22 cellular contexts compared by ENCODE assay signal in genomic region chr4:177182728-177183127, GRCh38.
"Had no signal": no experiment of that assay in that cellular context is flagged by ENCODE, and none has a peak within 500 bp of the region (broad histone marks: within the 10 kb centered on the region; RNA-seq: fewer than 3 reads in every experiment).

No MANE protein-coding gene starts in this region.

- H3K4me1 ChIP-seq: heart right ventricle, left ventricle myocardium inferior, pancreas, psoas muscle, right lobe of liver, tibial nerve, uterus had no signal

- H3K4me2 ChIP-seq: hepatocyte had no signal

- H3K27me3 Mint-ChIP-seq: natural killer cell treated with Interleukin-12 subunit alpha and Interleukin-12 subunit beta and Interleukin-15 and Interleukin-18, amount 100 ng/mL, for 72 hours; stimulated activated memory B cell treated with anti-CD40 and anti-IgM and Interleukin-4, amounts not matched to agents 10 μg/mL and 1 μg/mL and 100 μg/mL, for 72 hours; stimulated activated naive CD8-positive, alpha-beta T cell treated with anti-CD3 and anti-CD28 coated beads, Interleukin-15, amount 100 ng/mL, for 72 hours; type B pancreatic cell had no signal

- ATAC-seq: heart right ventricle; mucosa of descending colon; naive thymus-derived CD4-positive, alpha-beta T cell; natural killer cell treated with Interleukin-12 subunit alpha and Interleukin-12 subunit beta and Interleukin-15 and Interleukin-18, amount 100 ng/mL, for 72 hours; pancreas; psoas muscle; right lobe of liver; stimulated activated memory B cell treated with anti-CD40 and anti-IgM and Interleukin-4, amounts not matched to agents 10 μg/mL and 1 μg/mL and 100 μg/mL, for 72 hours; stimulated activated naive CD8-positive, alpha-beta T cell treated with anti-CD3 and anti-CD28 coated beads, Interleukin-15, amount 100 ng/mL, for 72 hours had no signal

- H3K9me3 ChIP-seq: left ventricle myocardium inferior, mucosa of descending colon, pancreas, psoas muscle, right lobe of liver, tibial nerve, uterus had no signal

- H3K4me1 Mint-ChIP-seq: stimulated activated memory B cell treated with anti-CD40 and anti-IgM and Interleukin-4, amounts not matched to agents 10 μg/mL and 1 μg/mL and 100 μg/mL, for 72 hours; stimulated activated naive CD8-positive, alpha-beta T cell treated with anti-CD3 and anti-CD28 coated beads, Interleukin-15, amount 100 ng/mL, for 72 hours had no signal

- H3K36me3 Mint-ChIP-seq: naive thymus-derived CD4-positive, alpha-beta T cell; natural killer cell treated with Interleukin-12 subunit alpha and Interleukin-12 subunit beta and Interleukin-15 and Interleukin-18, amount 100 ng/mL, for 72 hours; stimulated activated memory B cell treated with anti-CD40 and anti-IgM and Interleukin-4, amounts not matched to agents 10 μg/mL and 1 μg/mL and 100 μg/mL, for 72 hours; type B pancreatic cell had no signal

- H3K9me3 Mint-ChIP-seq: naive thymus-derived CD4-positive, alpha-beta T cell; stimulated activated memory B cell treated with anti-CD40 and anti-IgM and Interleukin-4, amounts not matched to agents 10 μg/mL and 1 μg/mL and 100 μg/mL, for 72 hours; type B pancreatic cell had no signal

- H3K27ac ChIP-seq: heart right ventricle, hepatocyte, left ventricle myocardium inferior, pancreas, psoas muscle, right lobe of liver, tibial nerve, uterus had no signal

- H3K36me3 ChIP-seq: heart right ventricle, left ventricle myocardium inferior, pancreas, right lobe of liver, tibial nerve, uterus had no signal

- H3K4me3 ChIP-seq: heart right ventricle, hepatocyte, left ventricle myocardium inferior, lung, mucosa of descending colon, pancreas, psoas muscle, right lobe of liver, tibial nerve, uterus had no signal

- H3K4me3 Mint-ChIP-seq: naive thymus-derived CD4-positive, alpha-beta T cell; natural killer cell treated with Interleukin-12 subunit alpha and Interleukin-12 subunit beta and Interleukin-15 and Interleukin-18, amount 100 ng/mL, for 72 hours; stimulated activated memory B cell treated with anti-CD40 and anti-IgM and Interleukin-4, amounts not matched to agents 10 μg/mL and 1 μg/mL and 100 μg/mL, for 72 hours; stimulated activated naive CD8-positive, alpha-beta T cell treated with anti-CD3 and anti-CD28 coated beads, Interleukin-15, amount 100 ng/mL, for 72 hours; type B pancreatic cell had no signal

- H2AFZ ChIP-seq: hepatocyte had no signal

- H3K79me2 ChIP-seq: hepatocyte had no signal

- H3K27ac Mint-ChIP-seq: naive thymus-derived CD4-positive, alpha-beta T cell; natural killer cell treated with Interleukin-12 subunit alpha and Interleukin-12 subunit beta and Interleukin-15 and Interleukin-18, amount 100 ng/mL, for 72 hours; stimulated activated memory B cell treated with anti-CD40 and anti-IgM and Interleukin-4, amounts not matched to agents 10 μg/mL and 1 μg/mL and 100 μg/mL, for 72 hours; stimulated activated naive CD8-positive, alpha-beta T cell treated with anti-CD3 and anti-CD28 coated beads, Interleukin-15, amount 100 ng/mL, for 72 hours; type B pancreatic cell had no signal

- DNase-seq: heart right ventricle; islet precursor cell; left ventricle myocardium inferior; midbrain; mucosa of descending colon; naive thymus-derived CD4-positive, alpha-beta T cell; pancreas; posterior cingulate gyrus; psoas muscle; right lobe of liver; stimulated activated CD4-positive, alpha-beta T cell treated with anti-CD3 and anti-CD28 coated beads, Interleukin-4, amount 100 ng/mL, for 4 hours; stimulated activated CD8-positive, alpha-beta memory T cell treated with anti-CD3 and anti-CD28 coated beads, Interleukin-4, amount 100 ng/mL, for 48 hours; stimulated activated naive CD4-positive, alpha-beta T cell treated with Interleukin-2 at 50 U/mL for 16 hours; stimulated activated naive CD8-positive, alpha-beta T cell treated with anti-CD3 and anti-CD28 coated beads, Interleukin-15, amount 100 ng/mL, for 72 hours; substantia nigra; uterus had no signal

- H3K27me3 ChIP-seq: heart right ventricle, hepatocyte, pancreas, right lobe of liver, tibial nerve, uterus had no signal
